8 cellular contexts compared by ENCODE assay signal in the genomic region with DNA sequence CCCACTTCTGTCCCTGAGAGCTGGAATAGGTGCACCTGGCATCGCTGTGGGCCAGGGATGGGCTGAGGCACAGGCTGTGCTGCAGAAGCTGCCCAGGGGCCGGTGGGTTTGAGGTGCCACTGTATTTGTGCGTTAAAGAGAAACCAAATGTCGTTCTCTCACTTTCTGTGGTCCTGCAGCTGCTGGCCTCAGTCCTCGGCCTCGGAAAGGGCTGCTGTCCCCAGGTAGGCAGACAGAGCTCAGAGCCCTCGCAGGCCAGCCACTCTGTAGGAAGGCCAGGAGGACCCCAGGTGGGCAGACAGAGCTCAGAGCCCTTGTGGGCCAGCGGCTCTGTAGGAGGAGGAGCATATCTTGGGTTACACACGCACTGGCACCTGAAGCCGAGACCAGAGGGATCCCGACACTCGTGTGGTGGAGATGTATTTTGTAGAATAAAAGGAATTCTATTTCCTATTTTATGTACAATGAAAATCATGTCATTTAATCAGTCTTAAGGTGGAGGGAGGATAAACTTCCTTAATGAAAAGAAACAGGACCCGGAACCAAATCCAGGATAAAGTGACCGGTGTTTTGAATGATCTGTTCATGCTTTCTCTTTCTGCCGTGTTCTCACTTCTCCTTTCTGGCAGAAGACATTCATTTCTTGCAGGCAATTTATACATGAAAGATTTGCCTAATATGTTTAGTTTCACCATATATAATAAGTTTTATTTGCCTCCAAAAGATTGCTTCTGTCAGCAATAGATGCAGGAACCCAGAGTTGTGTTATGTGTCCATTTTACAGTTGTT. TPM values are rescaled to one million over a fixed set of nuclear protein-coding genes. Genes with fewer than 3 reads are reported as not detected.
DNase-seq lines count a peak whose midpoint lies in the region; ATAC-seq and TF ChIP-seq lines count a peak whose summit lies in the region.

No MANE protein-coding gene starts in this region.

- peaks cover 82 to 100% (median 86%) of the 10 kb centered on the region in 10 experiments for H3K4me1 ChIP-seq in BLaER1 treated with 17β-estradiol and CSF1 and Interleukin-3, amounts not matched to agents 10 nM and 100 nM
- H3K4me1 ChIP-seq in right atrium auricular region = peaks cover 0 to 44% of the 10 kb centered on the region in 2 donors
- H3K4me1 ChIP-seq in urinary bladder (ENCODE audit: insufficient read depth) = no peaks in the 10 kb centered on the region
- H3K4me1 ChIP-seq in CD4-positive, alpha-beta memory T cell (ENCODE audit: insufficient read depth, low read length) = no peaks in the 10 kb centered on the region

- peaks cover 0 to 4% of the 10 kb centered on the region in 2 donors for H3K27me3 Mint-ChIP-seq in CD4-positive, alpha-beta memory T cell

- no peaks in the 10 kb centered on the region for H3K27me3 ChIP-seq in BLaER1 treated with 17β-estradiol and CSF1 and Interleukin-3, amounts not matched to agents 10 nM and 100 nM
- no peaks in the 10 kb centered on the region for H3K27me3 ChIP-seq in right atrium auricular region
- H3K27me3 ChIP-seq in CD4-positive, alpha-beta memory T cell (ENCODE audit: insufficient read depth, low read length) = no peaks in the 10 kb centered on the region

- no peaks in the 10 kb centered on the region for H3K9me3 ChIP-seq in BLaER1 treated with 17β-estradiol and CSF1 and Interleukin-3, amounts not matched to agents 10 nM and 100 nM (replicated peaks in 1 of 11)
- no peaks in the 10 kb centered on the region for H3K9me3 ChIP-seq in right atrium auricular region
- H3K9me3 ChIP-seq in CD4-positive, alpha-beta memory T cell (ENCODE audit: control insufficient read depth in 1 of 2, low read length in 2 of 2) = no peaks in the 10 kb centered on the region

- H3K4me3 ChIP-seq in BLaER1 treated with 17β-estradiol and CSF1 and Interleukin-3, amounts not matched to agents 10 nM and 100 nM = peak overlapping the region; percentile 40 to 66 (median 52)
- H3K4me3 ChIP-seq in right atrium auricular region (peak overlapping the region in 1 of 2 donors; percentile 35), urinary bladder (ENCODE audit: low read depth, low read length) (peak overlapping the region; percentile 1)
- H3K4me3 ChIP-seq in CD4-positive, alpha-beta memory T cell (ENCODE audit: low read length in 2 of 2) = no peak overlapping the region

- H3K4me3 Mint-ChIP-seq in CD4-positive, alpha-beta memory T cell = peak overlapping the region in 1 of 8 donors; percentile 36

- peaks cover 0 to 91% (median 35%) of the 10 kb centered on the region in 11 experiments; a peak in 16 of 22 replicates for H4K20me1 ChIP-seq in BLaER1 treated with 17β-estradiol and CSF1 and Interleukin-3, amounts not matched to agents 10 nM and 100 nM

- peaks cover 0 to 4% (median 0%) of the 10 kb centered on the region in 8 donors for H3K9me3 Mint-ChIP-seq in CD4-positive, alpha-beta memory T cell

- ATAC-seq in GM21717 (IDR thresholded peaks at IDR 0.05; ENCODE audit: unreplicated experiment) = peak; percentile 45
- ATAC-seq in stimulated activated naive CD8-positive, alpha-beta T cell treated with anti-CD3 and anti-CD28 coated beads, Interleukin-15, Interleukin-2, amounts not matched to agents 100 U/mL and 50 U/mL, for 24 hours = no peak

- peak overlapping the region; percentile 58 to 96 (median 81) for H3K27ac ChIP-seq in BLaER1 treated with 17β-estradiol and CSF1 and Interleukin-3, amounts not matched to agents 10 nM and 100 nM
- peak overlapping the region; percentile 52 to 70 for H3K27ac ChIP-seq in right atrium auricular region
- H3K27ac ChIP-seq in urinary bladder (ENCODE audit: low read depth) = peak overlapping the region; percentile 85
- no peak overlapping the region for H3K27ac ChIP-seq in CD4-positive, alpha-beta memory T cell (ENCODE audit: low read depth, low read length)

- no peak for TF ChIP-seq CTCF in right atrium auricular region (IDR thresholded peaks at IDR 0.05)

- peak overlapping the region; percentile 90 to 100 (median 98) for H3K4me2 ChIP-seq in BLaER1 treated with 17β-estradiol and CSF1 and Interleukin-3, amounts not matched to agents 10 nM and 100 nM

- WGBS in urinary bladder = 62% methylated on average over 15 of the region's 15 CpGs

- DNase-seq in NOMO-1 treated with DMSO at 0.1 percent for 48 hours (lab: John Stamatoyannopoulos, UW; ENCODE audit: unreplicated experiment) = peak; percentile 85
- no peak for DNase-seq in right atrium auricular region (ENCODE audit: low spot score)
- no peak for DNase-seq in cerebellar nuclear complex (lab: John Stamatoyannopoulos, UW)
- DNase-seq in stimulated activated naive CD8-positive, alpha-beta T cell treated with anti-CD3 and anti-CD28 coated beads, Interleukin-15, Interleukin-2, amounts not matched to agents 100 U/mL and 50 U/mL, for 24 hours = no peak
- no peak for DNase-seq in CD4-positive, alpha-beta memory T cell

- POLR2A ChIA-PET in CD4-positive, alpha-beta memory T cell (lab: Charles Lee; ENCODE audit: partially characterized antibody) = no interaction called here

- peak overlapping the region in 2 of 7 donors; percentile 15 to 55 for H3K27ac Mint-ChIP-seq in CD4-positive, alpha-beta memory T cell

- intact Hi-C loops in CD4-positive, alpha-beta memory T cell (cut with micrococcal nuclease) = no loop called here

- CTCF ChIA-PET in CD4-positive, alpha-beta memory T cell (lab: Charles Lee; ENCODE audit: partially characterized antibody) = no interaction called here

- H3K4me1 Mint-ChIP-seq in CD4-positive, alpha-beta memory T cell = peaks cover 0 to 10% (median 2%) of the 10 kb centered on the region in 4 donors

- peaks cover 0 to 4% (median 0%) of the 10 kb centered on the region in 11 experiments; a peak in 1 of 22 replicates for H3K36me3 ChIP-seq in BLaER1 treated with 17β-estradiol and CSF1 and Interleukin-3, amounts not matched to agents 10 nM and 100 nM
- H3K36me3 ChIP-seq in right atrium auricular region (no peaks in the 10 kb centered on the region), urinary bladder (ENCODE audit: insufficient read depth) (no peaks in the 10 kb centered on the region)
- no peaks in the 10 kb centered on the region for H3K36me3 ChIP-seq in CD4-positive, alpha-beta memory T cell (ENCODE audit: insufficient read depth, low read length)

- no peaks in the 10 kb centered on the region for H3K36me3 Mint-ChIP-seq in CD4-positive, alpha-beta memory T cell

- peak overlapping the region; percentile 59 to 90 (median 74) for H3K9ac ChIP-seq in BLaER1 treated with 17β-estradiol and CSF1 and Interleukin-3, amounts not matched to agents 10 nM and 100 nM

RNA-seq across cellular contexts. Expression of gene HGFAC, which starts 54.4 kb away (rescaled TPM):
- total RNA-seq in right atrium auricular region (not detected), urinary bladder (0.48 TPM)
- polyA plus RNA-seq in urinary bladder = 0.46 TPM
- total RNA-seq in CD4-positive, alpha-beta memory T cell = under 1 TPM in 1 of 2 experiments, not detected in 1; 0.17 TPM
- polyA plus RNA-seq in CD4-positive, alpha-beta memory T cell = not detected

Comparison
In these comparisons a context has a peak if more than half of its experiments do, and no peak if none do; other contexts are left out.
1. H3K4me3 ChIP-seq: peak in BLaER1 treated with 17β-estradiol and CSF1 and Interleukin-3, amounts not matched to agents 10 nM and 100 nM (10 of 10) and urinary bladder (single experiment); none in CD4-positive, alpha-beta memory T cell (0 of 2).